26 cellular contexts compared by ENCODE assay signal in genomic region chr4:185257694-185258093, GRCh38.
"Had no signal": no experiment of that assay in that cellular context is flagged by ENCODE, and none has a peak within 500 bp of the region (broad histone marks: within the 10 kb centered on the region; RNA-seq: fewer than 3 reads in every experiment).

No MANE protein-coding gene starts in this region.

- H3K4me3 Mint-ChIP-seq: activated CD4-positive, alpha-beta T cell treated with anti-CD3 and anti-CD28 coated beads for 36 hours; activated naive CD8-positive, alpha-beta T cell; activated T-cell treated with anti-CD3 and anti-CD28 coated beads, Interleukin-2, amount 50 U/mL, for 72 hours; mesothelial cell of epicardium; T-helper 17 cell had no signal

- H3K9me3 ChIP-seq: body of pancreas, gastroesophageal sphincter, pancreas, right atrium auricular region, transverse colon had no signal

- H3K9me3 Mint-ChIP-seq: activated T-cell treated with anti-CD3 and anti-CD28 coated beads, Interleukin-2, amount 50 U/mL, for 72 hours; mesothelial cell of epicardium; naive thymus-derived CD4-positive, alpha-beta T cell had no signal

- H3K36me3 ChIP-seq: pancreas, right atrium auricular region, transverse colon had no signal

- FAIRE-seq: keratinocyte had no signal

- H3K27me3 Mint-ChIP-seq: activated CD4-positive, alpha-beta T cell treated with anti-CD3 and anti-CD28 coated beads for 36 hours; activated naive CD8-positive, alpha-beta T cell; naive thymus-derived CD4-positive, alpha-beta T cell; T-helper 17 cell had no signal

- H3K4me3 ChIP-seq: body of pancreas, coronary artery, dorsolateral prefrontal cortex, gastroesophageal sphincter, pancreas, right atrium auricular region, transverse colon had no signal

- H3K27ac Mint-ChIP-seq: activated CD4-positive, alpha-beta T cell treated with anti-CD3 and anti-CD28 coated beads for 36 hours; activated naive CD8-positive, alpha-beta T cell; activated T-cell treated with anti-CD3 and anti-CD28 coated beads, Interleukin-2, amount 50 U/mL, for 72 hours; mesothelial cell of epicardium; T-helper 17 cell had no signal

- H3K27ac ChIP-seq: body of pancreas, coronary artery, gastroesophageal sphincter, pancreas, right atrium auricular region had no signal

- DNase-seq: activated CD4-positive, alpha-beta T cell treated with anti-CD3 and anti-CD28 coated beads for 36 hours; activated CD4-positive, CD25-positive, alpha-beta regulatory T cell; activated naive CD4-positive, alpha-beta T cell; activated T-cell treated with anti-CD3 and anti-CD28 coated beads for 4 hours; activated T-cell treated with anti-CD3 and anti-CD28 coated beads, Interleukin-2, amount 50 U/mL, for 72 hours; anterior cingulate cortex; body of pancreas; dorsolateral prefrontal cortex; effector memory CD4-positive, alpha-beta T cell; head of caudate nucleus; hippocampal formation; left cardiac atrium; mammary epithelial cell; naive thymus-derived CD4-positive, alpha-beta T cell; pancreas; stimulated activated CD4-positive, alpha-beta T cell treated with anti-CD3 and anti-CD28 coated beads, Interleukin-15, amount 100 ng/mL, for 24 hours; stimulated activated CD4-positive, alpha-beta T cell treated with anti-CD3 and anti-CD28 coated beads, Interleukin-2, amount 100 ng/mL, for 24 hours; stimulated activated naive CD4-positive, alpha-beta T cell; T-helper 17 cell; transverse colon had no signal

- H3K27me3 ChIP-seq: body of pancreas, dorsolateral prefrontal cortex, gastroesophageal sphincter, pancreas, right atrium auricular region, transverse colon had no signal

- ATAC-seq: activated CD4-positive, alpha-beta T cell treated with anti-CD3 and anti-CD28 coated beads for 36 hours; activated T-cell treated with anti-CD3 and anti-CD28 coated beads, Interleukin-2, amount 50 U/mL, for 72 hours; body of pancreas; gastroesophageal sphincter; left cardiac atrium; naive thymus-derived CD4-positive, alpha-beta T cell; pancreas; T-helper 17 cell had no signal
